31 cellular contexts compared by ENCODE assay signal in the genomic region with DNA sequence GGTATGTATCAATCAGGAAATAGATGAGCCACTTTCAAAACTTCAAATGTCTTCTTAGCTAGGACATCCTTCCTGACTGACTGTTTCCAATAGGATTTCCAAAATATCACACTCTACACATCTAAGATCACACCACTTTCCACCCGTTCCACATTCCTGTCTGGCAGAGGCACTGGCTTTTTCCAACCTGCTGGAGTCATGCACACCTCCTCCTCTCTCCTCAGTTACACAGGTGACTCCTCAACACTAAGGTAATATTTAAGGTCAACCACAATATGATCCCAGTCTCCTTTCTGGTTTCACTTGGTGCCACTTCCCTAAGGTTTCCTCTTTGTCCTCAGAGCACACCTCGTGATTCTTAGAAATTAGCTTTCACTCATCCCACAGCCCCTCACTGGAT.
"Had no signal": no experiment of that assay in that cellular context is flagged by ENCODE, and none has a peak within 500 bp of the region (broad histone marks: within the 10 kb centered on the region; RNA-seq: fewer than 3 reads in every experiment).

No MANE protein-coding gene starts in this region.

- H3K36me3 Mint-ChIP-seq: activated naive CD4-positive, alpha-beta T cell treated with anti-CD3 and anti-CD28 coated beads, Interleukin-2, amount 50 U/mL, for 24 hours had no signal

- H3K36me3 ChIP-seq: adrenal gland, breast epithelium, Peyer's patch, SJCRH30, WERI-Rb-1 had no signal

- H3K4me1 ChIP-seq: body of pancreas, breast epithelium, Peyer's patch, SJCRH30 had no signal

- H3K9me3 ChIP-seq: adrenal gland, body of pancreas, breast epithelium, Peyer's patch, SJCRH30 had no signal

- H3K27me3 ChIP-seq: adrenal gland, body of pancreas, breast epithelium, Peyer's patch, SJCRH30 had no signal

- H3K27ac Mint-ChIP-seq: activated CD4-positive, alpha-beta T cell treated with anti-CD3 and anti-CD28 coated beads, Interleukin-2, amount 10 ng/mL, durations not matched to agents 24 days and 14 days; activated CD8-positive, alpha-beta T cell treated with anti-CD3 and anti-CD28 coated beads, Interleukin-2, amount 10 ng/mL, durations not matched to agents 7 days and 5 days; activated naive CD4-positive, alpha-beta T cell treated with anti-CD3 and anti-CD28 coated beads, Interleukin-2, amount 50 U/mL, for 24 hours; activated T-cell treated with anti-CD3 and anti-CD28 coated beads, Interleukin-2, amount 50 U/mL, for 24 hours; activated T-helper 2 cell treated with anti-CD3 and anti-CD28 coated beads, Interferon-gamma antibody, Interleukin-2, Interleukin-4, amounts not matched to agents 10 μg/mL and 5 μg/mL and 100 μg/mL, durations not matched to agents 14 hours and 24 hours and 36 hours had no signal

- H3K9me3 Mint-ChIP-seq: activated CD4-positive, alpha-beta T cell treated with anti-CD3 and anti-CD28 coated beads, Interleukin-2, amount 10 ng/mL, durations not matched to agents 24 days and 14 days; activated naive CD4-positive, alpha-beta T cell treated with anti-CD3 and anti-CD28 coated beads, Interleukin-2, amount 50 U/mL, for 24 hours; activated T-cell treated with anti-CD3 and anti-CD28 coated beads, Interleukin-2, amount 50 U/mL, for 24 hours; activated T-helper 2 cell treated with anti-CD3 and anti-CD28 coated beads, Interferon-gamma antibody, Interleukin-2, Interleukin-4, amounts not matched to agents 10 μg/mL and 5 μg/mL and 100 μg/mL, durations not matched to agents 14 hours and 24 hours and 36 hours had no signal

- FAIRE-seq: astrocyte had no signal

- H3K4me1 Mint-ChIP-seq: activated CD4-positive, alpha-beta T cell treated with anti-CD3 and anti-CD28 coated beads, Interleukin-2, amount 10 ng/mL, durations not matched to agents 24 days and 14 days; activated naive CD4-positive, alpha-beta T cell treated with anti-CD3 and anti-CD28 coated beads, Interleukin-2, amount 50 U/mL, for 24 hours had no signal

- DNase-seq: activated CD4-positive, alpha-beta T cell treated with anti-CD3 and anti-CD28 coated beads, Interleukin-2, amount 10 ng/mL, durations not matched to agents 24 days and 14 days; activated CD4-positive, alpha-beta T cell treated with anti-CD3 and anti-CD28 coated beads, Interleukin-2, amount 50 U/mL, for 4 hours; activated CD8-positive, alpha-beta T cell treated with anti-CD3 and anti-CD28 coated beads, Interleukin-2, amount 10 ng/mL, durations not matched to agents 7 days and 5 days; activated gamma-delta T cell; activated naive CD4-positive, alpha-beta T cell treated with Interleukin-2 at 50 U/mL for 16 hours; activated T-cell treated with anti-CD3 and anti-CD28 coated beads, Interleukin-2, amount 50 U/mL, for 24 hours; adrenal gland; body of pancreas; caudate nucleus; Kasumi-1; KG1; NCI-H1092 treated with DMSO at 0.1 percent for 48 hours; NCI-H1417; NCI-H146; NCI-H187; NCI-H2029 treated with DMSO at 0.1 percent for 48 hours; NCI-H2107; NCI-H2171; NCI-H2227 treated with DMSO at 0.1 percent for 48 hours; NCI-H446; NCI-H524; Peyer's patch; RPMI8226; SJCRH30; T1000; WERI-Rb-1 had no signal

- H3K4me3 Mint-ChIP-seq: activated CD4-positive, alpha-beta T cell treated with anti-CD3 and anti-CD28 coated beads, Interleukin-2, amount 10 ng/mL, durations not matched to agents 24 days and 14 days; activated CD8-positive, alpha-beta T cell treated with anti-CD3 and anti-CD28 coated beads, Interleukin-2, amount 10 ng/mL, durations not matched to agents 7 days and 5 days; activated naive CD4-positive, alpha-beta T cell treated with anti-CD3 and anti-CD28 coated beads, Interleukin-2, amount 50 U/mL, for 24 hours; activated T-cell treated with anti-CD3 and anti-CD28 coated beads, Interleukin-2, amount 50 U/mL, for 24 hours had no signal

- H3K4me3 ChIP-seq: adrenal gland, body of pancreas, breast epithelium, Peyer's patch, SJCRH30, SK-N-MC had no signal

- H3K27ac ChIP-seq: adrenal gland, body of pancreas, breast epithelium, Peyer's patch, SJCRH30, SK-N-MC, WERI-Rb-1 had no signal
